21 cellular contexts compared by ENCODE assay signal in genomic region chr9:91840469-91840868, GRCh38.
DNase-seq lines count a peak whose midpoint lies in the region; ATAC-seq and TF ChIP-seq lines count a peak whose summit lies in the region.
"Had no signal": no experiment of that assay in that cellular context is flagged by ENCODE, and none has a peak within 500 bp of the region (broad histone marks: within the 10 kb centered on the region; RNA-seq: fewer than 3 reads in every experiment).

No MANE protein-coding gene starts in this region.

- H3K4me3 ChIP-seq in BLaER1 = peak overlapping the region; percentile 34; the same call in 1 of the 2 replicates
- H3K4me3 ChIP-seq in MM.1S (ENCODE audit: low read length) = peak overlapping the region; percentile 66
- H3K4me3 ChIP-seq in sigmoid colon = no peak overlapping the region
- H3K4me3 ChIP-seq: A549, PC-9, SJSA1 had no signal

- no peak for TF ChIP-seq EP300 in sigmoid colon (IDR thresholded peaks at IDR 0.05)

- no peak for ATAC-seq in effector memory CD8-positive, alpha-beta T cell (replicated peaks)
- ATAC-seq in Right ventricle myocardium inferior = no peak
- no peak for ATAC-seq in HG03457 (IDR thresholded peaks at IDR 0.05; ENCODE audit: unreplicated experiment)
- ATAC-seq: A549 had no signal

- peaks cover 3% of the 10 kb centered on the region for H3K36me3 Mint-ChIP-seq in effector memory CD8-positive, alpha-beta T cell (ENCODE audit: insufficient read depth)

- H3K4me1 ChIP-seq in BLaER1 (peaks cover 99% of the 10 kb centered on the region), MM.1S (ENCODE audit: low read length) (peaks cover 13% of the 10 kb centered on the region), sigmoid colon (peaks cover 0 to 100% (median 96%) of the 10 kb centered on the region in 4 donors)
- H3K4me1 ChIP-seq: SJSA1 had no signal

- H3F3A ChIP-seq in MM.1S (ENCODE audit: insufficient read depth, low read length) = no peaks in the 10 kb centered on the region

- peak overlapping the region; percentile 83 for H2AFZ ChIP-seq in MM.1S (ENCODE audit: low read length)
- H2AFZ ChIP-seq: PC-9 had no signal

- WGBS in sigmoid colon, 2 donors = 91 to 92% methylated on average over 8 of the region's 8 CpGs

- H3K79me2 ChIP-seq in MM.1S (ENCODE audit: low read length) = peaks cover 28% of the 10 kb centered on the region

- H3K36me3 ChIP-seq in BLaER1 = no peaks in the 10 kb centered on the region
- no peaks in the 10 kb centered on the region for H3K36me3 ChIP-seq in MM.1S (replicated peaks; ENCODE audit: insufficient read depth, low read length)
- no peaks in the 10 kb centered on the region for H3K36me3 ChIP-seq in sigmoid colon
- H3K36me3 ChIP-seq: SJSA1 had no signal

- H3K9me3 ChIP-seq in BLaER1 = no peaks in the 10 kb centered on the region
- no peaks in the 10 kb centered on the region for H3K9me3 ChIP-seq in MM.1S (replicated peaks; ENCODE audit: insufficient read depth, low read length)
- no peaks in the 10 kb centered on the region for H3K9me3 ChIP-seq in sigmoid colon
- H3K9me3 ChIP-seq: A549, SJSA1 had no signal

- intact Hi-C loops in sigmoid colon (cut with DNase I) = no loop called here
- intact Hi-C loops in Right ventricle myocardium inferior (cut with DNase I) = no loop called here

- H3K9me2 ChIP-seq in MM.1S (replicated peaks; ENCODE audit: insufficient read depth, low read length) = no peaks in the 10 kb centered on the region

- H3K4me2 ChIP-seq in BLaER1 (peak overlapping the region; percentile 89), MM.1S (ENCODE audit: low read depth, low read length) (peak overlapping the region; percentile 89)
- H3K4me2 ChIP-seq: A549, PC-9 had no signal

- H3K4me1 Mint-ChIP-seq in effector memory CD8-positive, alpha-beta T cell (ENCODE audit: low read depth in 2 of 2) = peaks cover 4 to 12% of the 10 kb centered on the region in 2 donors

- H3K9ac ChIP-seq in BLaER1 (peak overlapping the region; percentile 68), MM.1S (ENCODE audit: low read length) (peak overlapping the region; percentile 62; the same call in 1 of the 2 replicates)

- H3K4me3 Mint-ChIP-seq in effector memory CD8-positive, alpha-beta T cell = no peak overlapping the region
- H3K4me3 Mint-ChIP-seq: H9 had no signal

- H3K27ac ChIP-seq in BLaER1 (peak overlapping the region; percentile 73), MM.1S (ENCODE audit: low read length) (peak overlapping the region; percentile 24; the same call in 1 of the 2 replicates), sigmoid colon (peak overlapping the region; percentile 74 to 86 (median 80))
- H3K27ac ChIP-seq: A549, PC-9, SJSA1 had no signal

- H4K20me1 ChIP-seq in BLaER1 = no peaks in the 10 kb centered on the region
- H4K20me1 ChIP-seq in MM.1S (ENCODE audit: insufficient read depth, low read length) = no peaks in the 10 kb centered on the region

- peaks cover 15 to 25% of the 10 kb centered on the region in 2 donors for H3K27me3 Mint-ChIP-seq in effector memory CD8-positive, alpha-beta T cell

- no peak for TF ChIP-seq POLR2A in sigmoid colon (IDR thresholded peaks at IDR 0.05)

- TF ChIP-seq CTCF in MM.1S (IDR thresholded peaks at IDR 0.05; ENCODE audit: low read length) (no peak), sigmoid colon (IDR thresholded peaks at IDR 0.05) (no peak)

- no peaks in the 10 kb centered on the region for H3K27me3 ChIP-seq in BLaER1
- no peaks in the 10 kb centered on the region for H3K27me3 ChIP-seq in MM.1S (replicated peaks; ENCODE audit: insufficient read depth, low read length)
- H3K27me3 ChIP-seq in sigmoid colon = no peaks in the 10 kb centered on the region
- H3K27me3 ChIP-seq: SJSA1 had no signal

- DNase-seq in MM.1S (no peak), mesenteric fat pad (ENCODE audit: low spot score) (peak; percentile 60), sigmoid colon (peak; percentile 62), Right ventricle myocardium inferior (ENCODE audit: missing footprints) (no peak), anterior cingulate cortex (lab: John Stamatoyannopoulos, UW) (no peak)
- no peak for DNase-seq in effector memory CD8-positive, alpha-beta T cell
- DNase-seq: COR-L47, DMS153, EL, H9, IMR-90, NCI-H1417 treated with DMSO at 0.1 percent for 48 hours, NCI-H1930, NCI-H2171, NCI-H446 treated with DMSO at 0.1 percent for 48 hours, NCI-H774, PC-9 had no signal

- H3K27ac Mint-ChIP-seq in effector memory CD8-positive, alpha-beta T cell = peak overlapping the region in 1 of 2 donors; percentile 79
- H3K27ac Mint-ChIP-seq: H9 had no signal

- H3K9me3 Mint-ChIP-seq in effector memory CD8-positive, alpha-beta T cell = no peaks in the 10 kb centered on the region
- H3K9me3 Mint-ChIP-seq: H9 had no signal

Comparison
In these comparisons a context has a peak if more than half of its experiments do, and no peak if none do; other contexts are left out.
1. H3K27ac ChIP-seq: peak in every context shown above with its lines; median percentile 80 in sigmoid colon; 73 in BLaER1; 24 in MM.1S.
2. H3K4me3 ChIP-seq: peak in BLaER1 (single experiment) and MM.1S (single experiment); none in sigmoid colon (0 of 4).
3. DNase-seq: peak in mesenteric fat pad (single experiment) and sigmoid colon (single experiment); none in MM.1S (single experiment), effector memory CD8-positive, alpha-beta T cell (0 of 3), Right ventricle myocardium inferior (single experiment) and anterior cingulate cortex (0 of 58).